1 cellular context compared by ENCODE assay signal in the genomic region with DNA sequence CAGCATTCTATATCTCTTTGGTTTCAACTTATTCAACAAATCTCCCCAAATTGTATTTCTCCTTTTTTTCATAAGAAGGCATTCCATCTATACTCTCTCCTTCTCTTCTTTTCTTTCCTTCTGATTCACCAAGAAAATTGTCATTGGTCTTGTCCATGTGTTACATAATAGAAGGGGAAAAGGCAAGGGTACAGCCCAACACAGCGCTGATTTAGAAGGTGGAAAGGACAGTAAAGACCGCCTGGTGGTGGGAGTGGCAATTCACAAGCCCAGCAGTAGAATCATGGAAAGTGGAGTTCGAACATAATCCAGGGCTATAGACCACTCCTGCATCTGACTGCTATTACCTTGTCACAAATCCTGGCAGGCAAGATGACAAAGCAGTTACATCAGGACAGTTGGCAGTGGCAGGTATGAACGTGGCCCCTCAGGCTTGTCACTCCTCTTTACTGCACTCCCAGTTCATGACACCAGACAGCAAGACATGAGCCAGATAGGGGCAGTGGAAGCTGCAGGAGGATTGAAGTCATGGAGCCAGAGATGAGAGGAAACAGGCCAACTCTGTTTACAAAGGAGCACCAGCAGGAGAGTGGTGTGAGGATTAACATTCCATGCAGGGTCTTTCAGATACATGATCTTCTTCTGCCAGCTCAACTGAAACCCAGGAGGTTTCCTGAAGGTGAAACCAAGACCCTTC.
TF ChIP-seq lines count a peak whose summit lies in the region.

No MANE protein-coding gene starts in this region.

TF ChIP-seq in K562, 482 proteins besides CTCF, POLR2A, EP300 and RAD21 (continued from another document and continues in another):
- TF ChIP-seq TEAD4 (IDR thresholded peaks at IDR 0.05; ENCODE audit: low read length): no peak
- no peak for TF ChIP-seq TEAD4 (CRISPR knock-in tag; IDR thresholded peaks at IDR 0.05; ENCODE audit: borderline replicate concordance)
- no peak for TF ChIP-seq XRCC5 (IDR thresholded peaks at IDR 0.05; ENCODE audit: low read depth, low read length)
- TF ChIP-seq TEAD1 (CRISPR knock-in tag; IDR thresholded peaks at IDR 0.05): 0 out of 4 replicates have a peak, but pooled peaks of 1 of the 2 experiments have one; percentile 44
- TF ChIP-seq, protein P1, sequence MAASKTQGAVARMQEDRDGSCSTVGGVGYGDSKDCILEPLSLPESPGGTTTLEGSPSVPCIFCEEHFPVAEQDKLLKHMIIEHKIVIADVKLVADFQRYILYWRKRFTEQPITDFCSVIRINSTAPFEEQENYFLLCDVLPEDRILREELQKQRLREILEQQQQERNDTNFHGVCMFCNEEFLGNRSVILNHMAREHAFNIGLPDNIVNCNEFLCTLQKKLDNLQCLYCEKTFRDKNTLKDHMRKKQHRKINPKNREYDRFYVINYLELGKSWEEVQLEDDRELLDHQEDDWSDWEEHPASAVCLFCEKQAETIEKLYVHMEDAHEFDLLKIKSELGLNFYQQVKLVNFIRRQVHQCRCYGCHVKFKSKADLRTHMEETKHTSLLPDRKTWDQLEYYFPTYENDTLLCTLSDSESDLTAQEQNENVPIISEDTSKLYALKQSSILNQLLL (CRISPR knock-in tag; IDR thresholded peaks at IDR 0.05; ENCODE audit: borderline replicate concordance): no peak
- no peak for TF ChIP-seq ZNF165 (CRISPR knock-in tag; IDR thresholded peaks at IDR 0.05; ENCODE audit: borderline replicate concordance)
- no peak for TF ChIP-seq NCOA1 (IDR thresholded peaks at IDR 0.05; ENCODE audit: low read depth)
- TF ChIP-seq CEBPB (tag; IDR thresholded peaks at IDR 0.05): peak; percentile 58
- TF ChIP-seq HMG20A (CRISPR knock-in tag; conservative IDR thresholded peaks at IDR 0.05): no peak
- no peak for TF ChIP-seq FOXK1 (CRISPR knock-in tag; IDR thresholded peaks at IDR 0.05; ENCODE audit: borderline replicate concordance)
- TF ChIP-seq ZFP36 (IDR thresholded peaks at IDR 0.05; ENCODE audit: low read depth, low read length, partially characterized antibody): no peak
- no peak for TF ChIP-seq MCM7 (IDR thresholded peaks at IDR 0.05)
- TF ChIP-seq MAFK (IDR thresholded peaks at IDR 0.05; ENCODE audit: low read length): peak; percentile 4; the same call in 1 of the 2 replicates
- no peak for TF ChIP-seq FOXM1 (IDR thresholded peaks at IDR 0.05; ENCODE audit: low read depth)
- TF ChIP-seq FOXM1 (CRISPR knock-in tag; IDR thresholded peaks at IDR 0.05; ENCODE audit: low read depth): no peak
- TF ChIP-seq FOXJ2 (tag; IDR thresholded peaks at IDR 0.05): no peak
- 0 out of 2 replicates have a peak, but pooled peaks have one; percentile 10 for TF ChIP-seq GABPA (tag; conservative IDR thresholded peaks at IDR 0.05; ENCODE audit: low read depth)
- no peak for TF ChIP-seq MECOM (CRISPR knock-in tag; IDR thresholded peaks at IDR 0.05)
- TF ChIP-seq HDAC1 (IDR thresholded peaks at IDR 0.05): peak in 1 of 2 experiments; percentile 55; a peak in 2 of 4 replicates
- TF ChIP-seq HNRNPH1 (optimal IDR thresholded peaks at IDR 0.05; ENCODE audit: low read depth, low read length): no peak
- no peak for TF ChIP-seq BACH1 (tag; IDR thresholded peaks at IDR 0.05)
- no peak for TF ChIP-seq OTX1 (CRISPR knock-in tag; IDR thresholded peaks at IDR 0.05)
- TF ChIP-seq, protein P2, sequence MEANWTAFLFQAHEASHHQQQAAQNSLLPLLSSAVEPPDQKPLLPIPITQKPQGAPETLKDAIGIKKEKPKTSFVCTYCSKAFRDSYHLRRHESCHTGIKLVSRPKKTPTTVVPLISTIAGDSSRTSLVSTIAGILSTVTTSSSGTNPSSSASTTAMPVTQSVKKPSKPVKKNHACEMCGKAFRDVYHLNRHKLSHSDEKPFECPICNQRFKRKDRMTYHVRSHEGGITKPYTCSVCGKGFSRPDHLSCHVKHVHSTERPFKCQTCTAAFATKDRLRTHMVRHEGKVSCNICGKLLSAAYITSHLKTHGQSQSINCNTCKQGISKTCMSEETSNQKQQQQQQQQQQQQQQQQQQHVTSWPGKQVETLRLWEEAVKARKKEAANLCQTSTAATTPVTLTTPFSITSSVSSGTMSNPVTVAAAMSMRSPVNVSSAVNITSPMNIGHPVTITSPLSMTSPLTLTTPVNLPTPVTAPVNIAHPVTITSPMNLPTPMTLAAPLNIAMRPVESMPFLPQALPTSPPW (CRISPR knock-in tag; IDR thresholded peaks at IDR 0.05): no peak
- no peak for TF ChIP-seq POLR2AphosphoS2 (IDR thresholded peaks at IDR 0.05; ENCODE audit: low read length)
- TF ChIP-seq HOXB6 (CRISPR knock-in tag; IDR thresholded peaks at IDR 0.05; ENCODE audit: borderline replicate concordance): no peak
- peak; percentile 75; the same call in 1 of the 2 replicates for TF ChIP-seq GATAD2A (IDR thresholded peaks at IDR 0.05)
- TF ChIP-seq ZNF696 (CRISPR knock-in tag; conservative IDR thresholded peaks at IDR 0.05): no peak
- TF ChIP-seq HNRNPLL (IDR thresholded peaks at IDR 0.05; ENCODE audit: low read depth, low read length, poor library complexity, severe bottlenecking): no peak
- no peak for TF ChIP-seq ETV1 (tag; conservative IDR thresholded peaks at IDR 0.05; ENCODE audit: low read depth)
- TF ChIP-seq, protein P3, sequence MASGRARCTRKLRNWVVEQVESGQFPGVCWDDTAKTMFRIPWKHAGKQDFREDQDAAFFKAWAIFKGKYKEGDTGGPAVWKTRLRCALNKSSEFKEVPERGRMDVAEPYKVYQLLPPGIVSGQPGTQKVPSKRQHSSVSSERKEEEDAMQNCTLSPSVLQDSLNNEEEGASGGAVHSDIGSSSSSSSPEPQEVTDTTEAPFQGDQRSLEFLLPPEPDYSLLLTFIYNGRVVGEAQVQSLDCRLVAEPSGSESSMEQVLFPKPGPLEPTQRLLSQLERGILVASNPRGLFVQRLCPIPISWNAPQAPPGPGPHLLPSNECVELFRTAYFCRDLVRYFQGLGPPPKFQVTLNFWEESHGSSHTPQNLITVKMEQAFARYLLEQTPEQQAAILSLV (tag; IDR thresholded peaks at IDR 0.05): no peak
- TF ChIP-seq FOXJ3 (CRISPR knock-in tag; IDR thresholded peaks at IDR 0.05): no peak
- TF ChIP-seq ZNF449 (CRISPR knock-in tag; IDR thresholded peaks at IDR 0.05): 0 out of 2 replicates have a peak, but pooled peaks have one; percentile 19
- no peak for TF ChIP-seq BCLAF1 (IDR thresholded peaks at IDR 0.05; ENCODE audit: borderline replicate concordance in 1 of 2, control insufficient read depth in 1 of 2, low read depth in 2 of 2, low read length in 1 of 2)
- TF ChIP-seq ZNF384 (IDR thresholded peaks at IDR 0.05; ENCODE audit: low read depth, low read length): 0 out of 2 replicates have a peak, but pooled peaks have one; percentile 11
- 0 out of 2 replicates have a peak, but pooled peaks have one; percentile 76 for TF ChIP-seq KAT7 (CRISPR knock-in tag; IDR thresholded peaks at IDR 0.05; ENCODE audit: borderline replicate concordance)
- TF ChIP-seq SRSF9 (IDR thresholded peaks at IDR 0.05; ENCODE audit: borderline replicate concordance, low read depth, low read length): no peak
- no peak for TF ChIP-seq CBX5 (IDR thresholded peaks at IDR 0.05; ENCODE audit: borderline replicate concordance, low read depth)
- TF ChIP-seq KDM4B (IDR thresholded peaks at IDR 0.05; ENCODE audit: borderline replicate concordance in 2 of 2, low read depth in 1 of 2): no peak
- no peak for TF ChIP-seq MCM3 (IDR thresholded peaks at IDR 0.05)
- no peak for TF ChIP-seq ZNF197 (CRISPR knock-in tag; IDR thresholded peaks at IDR 0.05; ENCODE audit: low read depth)
- no peak for TF ChIP-seq NR4A1 (CRISPR knock-in tag; IDR thresholded peaks at IDR 0.05)
- peak; percentile 31; the same call in 1 of the 2 replicates for TF ChIP-seq NR4A1 (tag; IDR thresholded peaks at IDR 0.05)
- TF ChIP-seq RBM39 (optimal IDR thresholded peaks at IDR 0.05; ENCODE audit: low read depth, low read length): no peak
- no peak for TF ChIP-seq ZNF507 (tag; conservative IDR thresholded peaks at IDR 0.05)
- TF ChIP-seq, protein P4, sequence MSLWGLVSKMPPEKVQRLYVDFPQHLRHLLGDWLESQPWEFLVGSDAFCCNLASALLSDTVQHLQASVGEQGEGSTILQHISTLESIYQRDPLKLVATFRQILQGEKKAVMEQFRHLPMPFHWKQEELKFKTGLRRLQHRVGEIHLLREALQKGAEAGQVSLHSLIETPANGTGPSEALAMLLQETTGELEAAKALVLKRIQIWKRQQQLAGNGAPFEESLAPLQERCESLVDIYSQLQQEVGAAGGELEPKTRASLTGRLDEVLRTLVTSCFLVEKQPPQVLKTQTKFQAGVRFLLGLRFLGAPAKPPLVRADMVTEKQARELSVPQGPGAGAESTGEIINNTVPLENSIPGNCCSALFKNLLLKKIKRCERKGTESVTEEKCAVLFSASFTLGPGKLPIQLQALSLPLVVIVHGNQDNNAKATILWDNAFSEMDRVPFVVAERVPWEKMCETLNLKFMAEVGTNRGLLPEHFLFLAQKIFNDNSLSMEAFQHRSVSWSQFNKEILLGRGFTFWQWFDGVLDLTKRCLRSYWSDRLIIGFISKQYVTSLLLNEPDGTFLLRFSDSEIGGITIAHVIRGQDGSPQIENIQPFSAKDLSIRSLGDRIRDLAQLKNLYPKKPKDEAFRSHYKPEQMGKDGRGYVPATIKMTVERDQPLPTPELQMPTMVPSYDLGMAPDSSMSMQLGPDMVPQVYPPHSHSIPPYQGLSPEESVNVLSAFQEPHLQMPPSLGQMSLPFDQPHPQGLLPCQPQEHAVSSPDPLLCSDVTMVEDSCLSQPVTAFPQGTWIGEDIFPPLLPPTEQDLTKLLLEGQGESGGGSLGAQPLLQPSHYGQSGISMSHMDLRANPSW (CRISPR knock-in tag; IDR thresholded peaks at IDR 0.05): no peak
- TF ChIP-seq EHMT2 (IDR thresholded peaks at IDR 0.05): peak; percentile 66; the same call in 1 of the 2 replicates
- no peak for TF ChIP-seq KLF16 (IDR thresholded peaks at IDR 0.05)
- 0 out of 2 replicates have a peak, but pooled peaks have one; percentile 21 for TF ChIP-seq NCOR1 (IDR thresholded peaks at IDR 0.05)
- TF ChIP-seq SMC3 (conservative IDR thresholded peaks at IDR 0.05; ENCODE audit: insufficient read depth, low read depth, low read length): 0 out of 2 replicates have a peak, but pooled peaks have one; percentile 11
- no peak for TF ChIP-seq SIRT6 (IDR thresholded peaks at IDR 0.05; ENCODE audit: low read depth, low read length)
- peak; percentile 9; the same call in 1 of the 2 replicates for TF ChIP-seq SNIP1 (IDR thresholded peaks at IDR 0.05; ENCODE audit: low read depth)
- TF ChIP-seq, protein P5, sequence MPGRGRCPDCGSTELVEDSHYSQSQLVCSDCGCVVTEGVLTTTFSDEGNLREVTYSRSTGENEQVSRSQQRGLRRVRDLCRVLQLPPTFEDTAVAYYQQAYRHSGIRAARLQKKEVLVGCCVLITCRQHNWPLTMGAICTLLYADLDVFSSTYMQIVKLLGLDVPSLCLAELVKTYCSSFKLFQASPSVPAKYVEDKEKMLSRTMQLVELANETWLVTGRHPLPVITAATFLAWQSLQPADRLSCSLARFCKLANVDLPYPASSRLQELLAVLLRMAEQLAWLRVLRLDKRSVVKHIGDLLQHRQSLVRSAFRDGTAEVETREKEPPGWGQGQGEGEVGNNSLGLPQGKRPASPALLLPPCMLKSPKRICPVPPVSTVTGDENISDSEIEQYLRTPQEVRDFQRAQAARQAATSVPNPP (IDR thresholded peaks at IDR 0.05; ENCODE audit: borderline replicate concordance, insufficient read depth, insufficient read length): no peak
- TF ChIP-seq PBX2 (CRISPR knock-in tag; IDR thresholded peaks at IDR 0.05; ENCODE audit: low read depth): no peak
- TF ChIP-seq PBX2 (tag; conservative IDR thresholded peaks at IDR 0.05; ENCODE audit: low read depth): no peak
- TF ChIP-seq ZNF347 (CRISPR knock-in tag; IDR thresholded peaks at IDR 0.05; ENCODE audit: low read depth): no peak
- TF ChIP-seq CBFA2T2 (conservative IDR thresholded peaks at IDR 0.05): no peak
